Comparison of ENCODE assay signal across 14 cellular contexts in genomic region chr1:246629030-246629429, GRCh38.
A peak's percentile ranks its signal among the peaks of the same experiment; 100 is the strongest.
DNase-seq lines count a peak whose midpoint lies in the region; ATAC-seq, FAIRE-seq and TF ChIP-seq lines count a peak whose summit lies in the region.
"Had no signal": no experiment of that assay in that cellular context is flagged by ENCODE, and none has a peak within 500 bp of the region (broad histone marks: within the 10 kb centered on the region; RNA-seq: fewer than 3 reads in every experiment).

No MANE protein-coding gene starts in this region.

- SMC1A ChIA-PET in GM12878 (lab: Charles Lee; ENCODE audit: uncharacterized antibody, unreplicated experiment): interaction anchor here (1.2 to 2.0 kb wide), 6 partner anchors 9 to 132 kb away, joined by 3 to 5 read pairs (median 4); partner anchors contain the start of gene SCCPDH

- TF ChIP-seq EP300 in GM12878 (IDR thresholded peaks at IDR 0.05; ENCODE audit: borderline replicate concordance in 1 of 2, control insufficient read depth in 1 of 2, low read depth in 2 of 2, low read length in 2 of 2): no peak

- H3K9ac ChIP-seq in GM12878 (ENCODE audit: control insufficient read depth, insufficient read depth, low read length): peak overlapping the region; percentile 37; the same call in 1 of the 2 replicates

- CTCF ChIA-PET in GM12878 (lab: Yijun Ruan, JAX): interaction anchor here (0.9 to 1.6 kb wide), 3 partner anchors 15 to 69 kb away, joined by 4 to 5 read pairs (median 5); no protein-coding TSS in a partner anchor

- POLR2A ChIA-PET in GM12878 (lab: Charles Lee): interaction anchor here (0.5 to 1.1 kb wide), 3 partner anchors 12 to 55 kb away, joined by 3 to 4 read pairs (median 3); no protein-coding TSS in a partner anchor

- RAD21 ChIA-PET in GM12878 (lab: Charles Lee; ENCODE audit: unreplicated experiment): interaction anchor here (0.6 to 1.6 kb wide), 3 partner anchors 37 to 58 kb away, joined by 3 to 5 read pairs (median 4); no protein-coding TSS in a partner anchor

- in situ Hi-C loops in GM12878 (cut with MboI): no loop called here

- BruUV-seq in GM12878 (replicated peaks; lab: Mats Ljungman, UMichigan): no TSS peak

- peak overlapping the region; percentile 44 for H3K4me2 ChIP-seq in GM12878 (ENCODE audit: control insufficient read depth, insufficient read depth)

- peaks cover 0 to 3% of the 10 kb centered on the region in 2 experiments; a peak in 2 of 4 replicates for H3K36me3 ChIP-seq in GM12878 (ENCODE audit: control insufficient read depth in 2 of 2, insufficient read depth in 2 of 2, low read length in 1 of 2)
- peaks cover 0 to 61% (median 44%) of the 10 kb centered on the region in 9 donors for H3K36me3 ChIP-seq in heart left ventricle
- H3K36me3 ChIP-seq: ovary had no signal

- ATAC-seq in GM18861 (IDR thresholded peaks at IDR 0.05; ENCODE audit: unreplicated experiment) (peak; percentile 81), GM21390 (IDR thresholded peaks at IDR 0.05; ENCODE audit: unreplicated experiment) (peak; percentile 96), HG03064 (IDR thresholded peaks at IDR 0.05; ENCODE audit: low read depth, unreplicated experiment) (peak; percentile 93), GM12878 (peak; percentile 98), heart left ventricle (no peak)
- ATAC-seq: esophagus mucosa had no signal

- peak; percentile 74 for DNase-seq in GM12878 (ENCODE audit: low read depth, low spot score)
- DNase-seq in SHP77 (lab: John Stamatoyannopoulos, UW): no peak
- DNase-seq in heart left ventricle: no peak
- DNase-seq in NCI-H1694 (lab: John Stamatoyannopoulos, UW): no peak
- no peak for DNase-seq in H4 (ENCODE audit: low spot score)
- DNase-seq: activated CD4-positive, alpha-beta T cell treated with anti-CD3 and anti-CD28 coated beads for 4 hours; DMS153; left cardiac atrium; NCI-H1417; ovary had no signal

- no peaks in the 10 kb centered on the region for H4K20me1 ChIP-seq in GM12878 (ENCODE audit: control insufficient read depth, insufficient read depth)

- H3K4me1 ChIP-seq in GM12878 (ENCODE audit: control insufficient read depth, insufficient read depth, low read length) (peaks cover 19% of the 10 kb centered on the region), heart left ventricle (peaks cover 0 to 6% (median 0%) of the 10 kb centered on the region in 12 donors)

- H3K27me3 ChIP-seq in GM12878 (replicated peaks in 1 of 2; ENCODE audit: control insufficient read depth in 2 of 2, insufficient read depth in 2 of 2, low read length in 1 of 2) (no peaks in the 10 kb centered on the region), heart left ventricle (no peaks in the 10 kb centered on the region)
- H3K27me3 ChIP-seq: ovary had no signal

- FAIRE-seq in GM12878 (lab: Jason Lieb, UNC): peak; percentile 77

- H3K4me3 ChIP-seq in GM12878 (0 out of 2 replicates have a peak overlapping the region, but pooled peaks have one; percentile 26), heart left ventricle (no peak overlapping the region)
- H3K4me3 ChIP-seq: ovary had no signal

- TF ChIP-seq CTCF in GM12878 (IDR thresholded peaks at IDR 0.05 in 2 of 3, conservative IDR thresholded peaks at IDR 0.05 in 1 of 3; ENCODE audit: control insufficient read depth in 2 of 3, extremely low read depth in 1 of 3, insufficient read depth in 1 of 3, low read depth in 3 of 3, low read length in 3 of 3) (no peak), heart left ventricle (IDR thresholded peaks at IDR 0.05) (no peak)

- no peak for TF ChIP-seq RAD21 in GM12878 (IDR thresholded peaks at IDR 0.05; ENCODE audit: insufficient read depth, low read depth, low read length)

- no peaks in the 10 kb centered on the region for H3K79me2 ChIP-seq in GM12878 (ENCODE audit: control insufficient read depth, insufficient read depth, low read length)

- H2AFZ ChIP-seq in GM12878 (ENCODE audit: control insufficient read depth, low read depth, low read length): no peak overlapping the region

- WGBS in GM12878 (ENCODE audit: insufficient coverage, insufficient replicate concordance, low lambda C conversion rate, missing lambda C conversion rate): 0% methylated on average over 2 of the region's 2 CpGs
- 91 to 95% (median 93%) methylated on average over 2 of the region's 2 CpGs for WGBS in heart left ventricle, 4 donors

- TF ChIP-seq POLR2A in GM12878 (IDR thresholded peaks at IDR 0.05; ENCODE audit: low read depth, low read length) (no peak), heart left ventricle (IDR thresholded peaks at IDR 0.05) (no peak)

- H3K9me3 ChIP-seq in GM12878 (replicated peaks; ENCODE audit: control insufficient read depth, insufficient read depth, low read length) (no peaks in the 10 kb centered on the region), heart left ventricle (no peaks in the 10 kb centered on the region)
- H3K9me3 ChIP-seq: ovary had no signal

- intact Hi-C loops in GM12878 (cut with micrococcal nuclease; ENCODE audit: unreplicated experiment) (no loop called here), heart left ventricle (cut with DNase I) (loop anchor here in 1 of 10 donors (10.0 kb wide), 2 partner anchors 54 to 124 kb away; partner anchors contain the start of gene SMYD3)

- peak overlapping the region; percentile 71 for H3K27ac ChIP-seq in GM12878 (ENCODE audit: control insufficient read depth, insufficient read depth)
- H3K27ac ChIP-seq in heart left ventricle: no peak overlapping the region
- H3K27ac ChIP-seq: ovary had no signal

TF ChIP-seq in GM12878, 131 proteins besides CTCF, POLR2A, EP300 and RAD21 (continues in another document):
- no peak for TF ChIP-seq MTA3 (IDR thresholded peaks at IDR 0.05; ENCODE audit: borderline replicate concordance, low read length)
- TF ChIP-seq MEF2A (IDR thresholded peaks at IDR 0.05; ENCODE audit: insufficient read depth, low read depth, low read length): 0 out of 2 replicates have a peak, but pooled peaks have one; percentile 31
- TF ChIP-seq CREB1 (IDR thresholded peaks at IDR 0.05; ENCODE audit: low read depth): peak; percentile 60
- TF ChIP-seq E2F4 (IDR thresholded peaks at IDR 0.05; ENCODE audit: low read depth, low read length): no peak
- TF ChIP-seq BCL11A (IDR thresholded peaks at IDR 0.05; ENCODE audit: low read depth, low read length): no peak
- TF ChIP-seq ZNF384 (IDR thresholded peaks at IDR 0.05; ENCODE audit: borderline replicate concordance, low read depth, low read length): 0 out of 2 replicates have a peak, but pooled peaks have one; percentile 31
- 0 out of 2 replicates have a peak, but pooled peaks have one; percentile 75 for TF ChIP-seq TCF3 (IDR thresholded peaks at IDR 0.05; ENCODE audit: borderline replicate concordance, insufficient read depth, low read depth, low read length)
- peak; percentile 64 for TF ChIP-seq RUNX3 (IDR thresholded peaks at IDR 0.05; ENCODE audit: low read length)
- no peak for TF ChIP-seq BCL3 (IDR thresholded peaks at IDR 0.05; ENCODE audit: borderline replicate concordance, insufficient read depth, low read depth, low read length, poor library complexity, severe bottlenecking)
- TF ChIP-seq MXI1 (IDR thresholded peaks at IDR 0.05; ENCODE audit: low read depth, low read length): no peak
- no peak for TF ChIP-seq TARDBP (IDR thresholded peaks at IDR 0.05; ENCODE audit: borderline replicate concordance)
- peak; percentile 30 for TF ChIP-seq SKIL (IDR thresholded peaks at IDR 0.05; ENCODE audit: low read depth, poor library complexity, severe bottlenecking)
- TF ChIP-seq STAT1 (conservative IDR thresholded peaks at IDR 0.05): no peak
- no peak for TF ChIP-seq ZNF274 (IDR thresholded peaks at IDR 0.05; ENCODE audit: insufficient read depth, insufficient read length)
- 0 out of 2 replicates have a peak, but pooled peaks have one; percentile 43 for TF ChIP-seq STAT3 (IDR thresholded peaks at IDR 0.05; ENCODE audit: low read depth, low read length)

Comparison
In these comparisons a context has a peak if more than half of its experiments do, and no peak if none do; other contexts are left out.
1. ATAC-seq: peak in GM18861 (single experiment), GM21390 (single experiment), HG03064 (single experiment) and GM12878 (single experiment); none in heart left ventricle (0 of 4).